Comparison of ENCODE assay signal across 1 cellular context in the genomic region with DNA sequence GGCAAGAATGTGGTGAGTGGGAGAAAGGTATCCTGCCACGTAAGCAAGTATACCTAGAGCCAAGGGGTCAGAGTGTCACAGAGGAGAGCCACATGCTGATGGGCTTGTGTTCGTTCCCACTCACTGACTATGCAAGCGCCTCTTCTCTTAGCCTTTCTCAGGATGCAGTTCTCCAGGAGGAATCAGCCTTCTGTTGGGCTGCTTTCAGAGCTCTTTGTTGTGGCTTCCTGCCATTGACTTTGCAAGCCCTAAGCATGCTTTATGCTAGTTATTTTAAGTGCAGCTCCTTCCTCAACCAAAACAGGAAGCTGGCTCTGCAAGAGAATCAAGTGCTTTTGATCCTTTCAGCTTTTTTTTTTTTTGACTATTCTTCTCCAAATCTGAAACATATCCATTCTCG.
TF ChIP-seq lines count a peak whose summit lies in the region.

No MANE protein-coding gene starts in this region.

TF ChIP-seq in HepG2, 621 proteins besides CTCF, POLR2A, EP300 and RAD21 (continued from another document):
- TF ChIP-seq, protein P1, sequence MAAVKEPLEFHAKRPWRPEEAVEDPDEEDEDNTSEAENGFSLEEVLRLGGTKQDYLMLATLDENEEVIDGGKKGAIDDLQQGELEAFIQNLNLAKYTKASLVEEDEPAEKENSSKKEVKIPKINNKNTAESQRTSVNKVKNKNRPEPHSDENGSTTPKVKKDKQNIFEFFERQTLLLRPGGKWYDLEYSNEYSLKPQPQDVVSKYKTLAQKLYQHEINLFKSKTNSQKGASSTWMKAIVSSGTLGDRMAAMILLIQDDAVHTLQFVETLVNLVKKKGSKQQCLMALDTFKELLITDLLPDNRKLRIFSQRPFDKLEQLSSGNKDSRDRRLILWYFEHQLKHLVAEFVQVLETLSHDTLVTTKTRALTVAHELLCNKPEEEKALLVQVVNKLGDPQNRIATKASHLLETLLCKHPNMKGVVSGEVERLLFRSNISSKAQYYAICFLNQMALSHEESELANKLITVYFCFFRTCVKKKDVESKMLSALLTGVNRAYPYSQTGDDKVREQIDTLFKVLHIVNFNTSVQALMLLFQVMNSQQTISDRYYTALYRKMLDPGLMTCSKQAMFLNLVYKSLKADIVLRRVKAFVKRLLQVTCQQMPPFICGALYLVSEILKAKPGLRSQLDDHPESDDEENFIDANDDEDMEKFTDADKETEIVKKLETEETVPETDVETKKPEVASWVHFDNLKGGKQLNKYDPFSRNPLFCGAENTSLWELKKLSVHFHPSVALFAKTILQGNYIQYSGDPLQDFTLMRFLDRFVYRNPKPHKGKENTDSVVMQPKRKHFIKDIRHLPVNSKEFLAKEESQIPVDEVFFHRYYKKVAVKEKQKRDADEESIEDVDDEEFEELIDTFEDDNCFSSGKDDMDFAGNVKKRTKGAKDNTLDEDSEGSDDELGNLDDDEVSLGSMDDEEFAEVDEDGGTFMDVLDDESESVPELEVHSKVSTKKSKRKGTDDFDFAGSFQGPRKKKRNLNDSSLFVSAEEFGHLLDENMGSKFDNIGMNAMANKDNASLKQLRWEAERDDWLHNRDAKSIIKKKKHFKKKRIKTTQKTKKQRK (IDR thresholded peaks at IDR 0.05; ENCODE audit: low read length): no peak
- TF ChIP-seq, protein P2, sequence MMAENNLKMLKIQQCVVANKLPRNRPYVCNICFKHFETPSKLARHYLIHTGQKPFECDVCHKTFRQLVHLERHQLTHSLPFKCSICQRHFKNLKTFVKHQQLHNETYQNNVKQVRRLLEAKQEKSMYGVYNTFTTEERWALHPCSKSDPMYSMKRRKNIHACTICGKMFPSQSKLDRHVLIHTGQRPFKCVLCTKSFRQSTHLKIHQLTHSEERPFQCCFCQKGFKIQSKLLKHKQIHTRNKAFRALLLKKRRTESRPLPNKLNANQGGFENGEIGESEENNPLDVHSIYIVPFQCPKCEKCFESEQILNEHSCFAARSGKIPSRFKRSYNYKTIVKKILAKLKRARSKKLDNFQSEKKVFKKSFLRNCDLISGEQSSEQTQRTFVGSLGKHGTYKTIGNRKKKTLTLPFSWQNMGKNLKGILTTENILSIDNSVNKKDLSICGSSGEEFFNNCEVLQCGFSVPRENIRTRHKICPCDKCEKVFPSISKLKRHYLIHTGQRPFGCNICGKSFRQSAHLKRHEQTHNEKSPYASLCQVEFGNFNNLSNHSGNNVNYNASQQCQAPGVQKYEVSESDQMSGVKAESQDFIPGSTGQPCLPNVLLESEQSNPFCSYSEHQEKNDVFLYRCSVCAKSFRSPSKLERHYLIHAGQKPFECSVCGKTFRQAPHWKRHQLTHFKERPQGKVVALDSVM (CRISPR knock-in tag; IDR thresholded peaks at IDR 0.05): no peak
- TF ChIP-seq NKX3-1 (CRISPR knock-in tag; IDR thresholded peaks at IDR 0.05) (no peak), ZNF510 (CRISPR knock-in tag; IDR thresholded peaks at IDR 0.05; ENCODE audit: low read depth) (no peak), PHF21A (CRISPR knock-in tag; IDR thresholded peaks at IDR 0.05) (no peak), YY1 (IDR thresholded peaks at IDR 0.05; ENCODE audit: insufficient read depth, insufficient replicate concordance, low read depth, low read length) (no peak), RCOR2 (CRISPR knock-in tag; IDR thresholded peaks at IDR 0.05) (no peak), KAT7 (CRISPR knock-in tag; IDR thresholded peaks at IDR 0.05; ENCODE audit: borderline replicate concordance) (no peak), ZNF589 (CRISPR knock-in tag; conservative IDR thresholded peaks at IDR 0.05) (no peak), SPEN (CRISPR knock-in tag; IDR thresholded peaks at IDR 0.05; ENCODE audit: low read depth) (no peak), FOXM1 (CRISPR knock-in tag; IDR thresholded peaks at IDR 0.05) (no peak)
